Comparison of ENCODE assay signal across 11 cellular contexts in genomic region chr15:73284073-73284472, GRCh38.
A peak's percentile ranks its signal among the peaks of the same experiment; 100 is the strongest.
DNase-seq lines count a peak whose midpoint lies in the region; ATAC-seq and TF ChIP-seq lines count a peak whose summit lies in the region.
"Had no signal": no experiment of that assay in that cellular context is flagged by ENCODE, and none has a peak within 500 bp of the region (broad histone marks: within the 10 kb centered on the region; RNA-seq: fewer than 3 reads in every experiment).

No MANE protein-coding gene starts in this region.

- no peaks in the 10 kb centered on the region for H3K4me1 Mint-ChIP-seq in MCF 10A (ENCODE audit: insufficient read depth, unreplicated experiment)
- no peaks in the 10 kb centered on the region for H3K4me1 Mint-ChIP-seq in progenitor cell of endocrine pancreas (ENCODE audit: low read depth)

- H3K4me3 ChIP-seq in breast epithelium (no peak overlapping the region), tibial artery (no peak overlapping the region)
- H3K4me3 ChIP-seq: upper lobe of left lung had no signal

- H3K36me3 ChIP-seq in breast epithelium (no peaks in the 10 kb centered on the region), tibial artery (peaks cover 27 to 67% (median 32%) of the 10 kb centered on the region in 3 donors)

- BruUV-seq in MCF 10A (replicated peaks; lab: Mats Ljungman, UMichigan), result no TSS peak

- H3K27me3 ChIP-seq in breast epithelium (no peaks in the 10 kb centered on the region), tibial artery (no peaks in the 10 kb centered on the region)
- H3K27me3 ChIP-seq: upper lobe of left lung had no signal

- H3K27ac ChIP-seq in breast epithelium, result no peak overlapping the region
- peak overlapping the region in 1 of 2 donors; percentile 41 for H3K27ac ChIP-seq in tibial artery
- H3K27ac ChIP-seq: upper lobe of left lung had no signal

- POLR2A ChIA-PET in MCF 10A (lab: Yijun Ruan, JAX), result interaction anchor here (0.8 kb wide), 1 partner anchor 11 kb away, joined by 3 read pairs; no protein-coding TSS in a partner anchor

- CTCF ChIA-PET in MCF 10A (lab: Yijun Ruan, JAX), result no interaction called here

- intact Hi-C loops in MCF 10A (cut with micrococcal nuclease), result no loop called here
- intact Hi-C loops in breast epithelium (cut with DNase I; ENCODE audit: low total_unique reads), result no loop called here
- intact Hi-C loops in tibial artery (cut with DNase I; ENCODE audit: low total_unique reads), result no loop called here

- no peak for TF ChIP-seq POLR2A in breast epithelium (IDR thresholded peaks at IDR 0.05)

- H3K27me3 Mint-ChIP-seq in MCF 10A (ENCODE audit: insufficient read depth, unreplicated experiment) (no peaks in the 10 kb centered on the region), progenitor cell of endocrine pancreas (no peaks in the 10 kb centered on the region)

- TF ChIP-seq CTCF in MCF 10A (IDR thresholded peaks at IDR 0.05; ENCODE audit: unreplicated experiment), result no peak
- TF ChIP-seq CTCF in breast epithelium (IDR thresholded peaks at IDR 0.05), result no peak
- peak; percentile 34 to 42 for TF ChIP-seq CTCF in tibial artery (IDR thresholded peaks at IDR 0.05)
- no peak for TF ChIP-seq CTCF in progenitor cell of endocrine pancreas (IDR thresholded peaks at IDR 0.05; ENCODE audit: unreplicated experiment)

- H3K4me1 ChIP-seq in breast epithelium (no peaks in the 10 kb centered on the region), tibial artery (peaks cover 0 to 23% (median 8%) of the 10 kb centered on the region in 4 donors)

- H3K27ac Mint-ChIP-seq in MCF 10A (ENCODE audit: low read depth, unreplicated experiment), result no peak overlapping the region
- no peak overlapping the region for H3K27ac Mint-ChIP-seq in progenitor cell of endocrine pancreas
- H3K27ac Mint-ChIP-seq: activated T-helper 1 cell treated with anti-CD3 and anti-CD28 coated beads, Interleukin-12 subunit alpha, Interleukin-12 subunit beta, Interleukin-2, Interleukin-4 antibody, amounts not matched to agents 30 ng/mL and 10 ng/mL and 1 ng/mL, durations not matched to agents 14 hours and 24 hours and 36 hours had no signal

- H3K9me3 Mint-ChIP-seq in MCF 10A (ENCODE audit: unreplicated experiment), result no peaks in the 10 kb centered on the region
- no peaks in the 10 kb centered on the region for H3K9me3 Mint-ChIP-seq in progenitor cell of endocrine pancreas (ENCODE audit: low read depth)
- H3K9me3 Mint-ChIP-seq: activated T-helper 1 cell treated with anti-CD3 and anti-CD28 coated beads, Interleukin-12 subunit alpha, Interleukin-12 subunit beta, Interleukin-2, Interleukin-4 antibody, amounts not matched to agents 30 ng/mL and 10 ng/mL and 1 ng/mL, durations not matched to agents 14 hours and 24 hours and 36 hours had no signal

- DNase-seq in MCF 10A (ENCODE audit: unreplicated experiment), result peak; percentile 21
- no peak for DNase-seq in breast epithelium (ENCODE audit: low spot score in 2 of 2)
- peak; percentile 2 for DNase-seq in NCI-H69 (lab: John Stamatoyannopoulos, UW)
- peak; percentile 63 for DNase-seq in dedifferentiated amniotic fluid mesenchymal stem cell (ENCODE audit: extremely low spot score)
- DNase-seq in tibial artery, result no peak
- DNase-seq in progenitor cell of endocrine pancreas (ENCODE audit: low spot score, unreplicated experiment), result no peak
- no peak for DNase-seq in NCI-H345 (lab: John Stamatoyannopoulos, UW)
- DNase-seq: NCI-H1092, upper lobe of left lung had no signal

- H3K36me3 Mint-ChIP-seq in MCF 10A (ENCODE audit: insufficient read depth, unreplicated experiment) (peaks cover 3% of the 10 kb centered on the region), progenitor cell of endocrine pancreas (ENCODE audit: insufficient read depth) (peaks cover 13% of the 10 kb centered on the region)

- ATAC-seq in GM21737 (IDR thresholded peaks at IDR 0.05; ENCODE audit: unreplicated experiment), result no peak

- no peak overlapping the region for H3K4me3 Mint-ChIP-seq in MCF 10A (ENCODE audit: unreplicated experiment)
- H3K4me3 Mint-ChIP-seq in progenitor cell of endocrine pancreas (ENCODE audit: low read depth), result no peak overlapping the region
- H3K4me3 Mint-ChIP-seq: activated T-helper 1 cell treated with anti-CD3 and anti-CD28 coated beads, Interleukin-12 subunit alpha, Interleukin-12 subunit beta, Interleukin-2, Interleukin-4 antibody, amounts not matched to agents 30 ng/mL and 10 ng/mL and 1 ng/mL, durations not matched to agents 14 hours and 24 hours and 36 hours had no signal

- no peaks in the 10 kb centered on the region for H3K9me3 ChIP-seq in breast epithelium
- H3K9me3 ChIP-seq in tibial artery, result no peaks in the 10 kb centered on the region
- H3K9me3 ChIP-seq: upper lobe of left lung had no signal

Comparison
In these comparisons a context has a peak if more than half of its experiments do, and no peak if none do; other contexts are left out.
1. DNase-seq: peak in MCF 10A (single experiment), NCI-H69 (single experiment) and dedifferentiated amniotic fluid mesenchymal stem cell (single experiment); none in breast epithelium (0 of 2), tibial artery (0 of 2), progenitor cell of endocrine pancreas (single experiment) and NCI-H345 (single experiment).
2. CTCF ChIP-seq: peak in tibial artery (2 of 2); none in MCF 10A (single experiment), breast epithelium (0 of 3) and progenitor cell of endocrine pancreas (single experiment).